ENCODE assay signal across 17 cellular contexts in the genomic region with DNA sequence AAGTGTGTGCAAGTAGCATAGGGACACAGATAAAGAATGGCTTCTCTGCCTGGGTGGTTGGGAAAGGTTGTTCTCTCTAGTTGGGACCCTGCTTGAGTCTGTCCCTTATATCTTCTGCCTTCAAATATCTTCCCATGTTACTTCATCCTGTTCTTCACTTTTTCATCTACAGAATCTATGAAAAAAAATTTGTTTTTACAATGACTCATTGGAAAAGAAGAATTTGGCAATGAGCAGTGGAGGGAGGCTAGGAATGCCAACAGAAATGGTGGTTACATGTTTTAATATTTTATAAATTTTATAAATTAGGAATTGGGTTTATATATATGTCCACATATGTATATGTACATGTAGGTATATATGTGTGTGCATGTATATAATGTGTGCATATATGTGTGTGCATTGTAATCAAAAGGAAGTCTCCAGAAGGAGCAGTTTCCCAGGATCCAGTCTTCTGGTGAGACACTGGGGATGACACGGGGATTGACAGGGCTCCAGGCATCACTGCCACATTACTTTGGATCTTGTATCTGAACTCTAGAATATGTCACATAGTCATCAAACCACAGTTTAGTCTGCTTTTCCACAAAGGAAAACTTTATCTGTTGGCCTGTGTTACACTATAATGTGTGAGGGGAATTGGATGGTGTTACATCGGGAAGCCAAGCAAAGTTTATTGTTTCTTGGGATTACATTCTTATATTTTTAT.
DNase-seq lines count a peak whose midpoint lies in the region; ATAC-seq and TF ChIP-seq lines count a peak whose summit lies in the region.
"Had no signal": no experiment of that assay in that cellular context is flagged by ENCODE, and none has a peak within 500 bp of the region (broad histone marks: within the 10 kb centered on the region; RNA-seq: fewer than 3 reads in every experiment).

No MANE protein-coding gene starts in this region.

- H2AK5ac ChIP-seq in IMR-90 (ENCODE audit: low read depth, low read length) = peak overlapping the region; percentile 73

- peak overlapping the region; percentile 87 for H3K27ac ChIP-seq in IMR-90 (ENCODE audit: insufficient read depth, low read length)
- H3K27ac ChIP-seq: lower lobe of right lung had no signal

- peak overlapping the region; percentile 97 for H3K18ac ChIP-seq in IMR-90 (ENCODE audit: low read depth, low read length)

- H2BK15ac ChIP-seq in IMR-90 (ENCODE audit: low read depth, low read length) = peak overlapping the region; percentile 71

- no peak overlapping the region for H3K9ac ChIP-seq in IMR-90 (ENCODE audit: low read depth, low read length)

- dilution Hi-C loops in IMR-90 (cut with HindIII; ENCODE audit: low sequenced_read_pairs, unreplicated experiment) = no loop called here

- no peak for TF ChIP-seq RAD21 in IMR-90 (IDR thresholded peaks at IDR 0.05; ENCODE audit: low read length)

- no peak overlapping the region for H3K4me3 ChIP-seq in IMR-90 (ENCODE audit: insufficient read depth, low read depth, low read length)
- H3K4me3 ChIP-seq in astrocyte of the spinal cord (ENCODE audit: low read depth, low read length) = no peak overlapping the region
- H3K4me3 ChIP-seq: lower lobe of right lung had no signal

- H3K14ac ChIP-seq in IMR-90 (replicated peaks; ENCODE audit: low read depth, low read length) = peak overlapping the region; percentile 91

- H3K79me1 ChIP-seq in IMR-90 (ENCODE audit: low read depth in 1 of 2, low read length in 2 of 2) = no peaks in the 10 kb centered on the region

- peak overlapping the region; percentile 95 for H2BK120ac ChIP-seq in IMR-90 (ENCODE audit: low read depth, low read length)

- no CpG with 5 or more reads among the region's 2 CpGs for WGBS in IMR-90 (ENCODE audit: extremely low coverage in 2 of 2, insufficient read length in 1 of 2), 2 experiments

- peak overlapping the region; percentile 94 for H2BK5ac ChIP-seq in IMR-90 (ENCODE audit: low read depth, low read length, poor library complexity, severe bottlenecking)

- H3K9me1 ChIP-seq in IMR-90 (ENCODE audit: insufficient read depth, low read length) = peaks cover 16% of the 10 kb centered on the region

- peak overlapping the region; percentile 89 for H4K5ac ChIP-seq in IMR-90 (ENCODE audit: low read depth, low read length)

- POLR2A ChIA-PET in IMR-90 (lab: Charles Lee; ENCODE audit: unreplicated experiment) = no interaction called here

- H3K23ac ChIP-seq in IMR-90 (ENCODE audit: low read depth, low read length) = peak overlapping the region; percentile 79

- no peaks in the 10 kb centered on the region for H3K36me3 ChIP-seq in IMR-90 (ENCODE audit: control insufficient read depth, insufficient read depth, low read length)
- H3K36me3 ChIP-seq: lower lobe of right lung had no signal

- H3K9me3 ChIP-seq in IMR-90 (ENCODE audit: control insufficient read depth, insufficient read depth, low read length) = no peaks in the 10 kb centered on the region
- H3K9me3 ChIP-seq: lower lobe of right lung had no signal

- DNase-seq in AG08396 (ENCODE audit: low spot score) (peak; percentile 30), IMR-90 (peak; percentile 67), astrocyte of the spinal cord (ENCODE audit: low read depth, low spot score) (peak; percentile 63), iris pigment epithelial cell (ENCODE audit: low read depth) (peak; percentile 71), KG1 (lab: John Stamatoyannopoulos, UW) (no peak), left lobe of liver (ENCODE audit: low spot score) (no peak), OCI-M2 (lab: John Stamatoyannopoulos, UW; ENCODE audit: unreplicated experiment) (no peak)
- no peak for DNase-seq in activated CD4-positive, alpha-beta T cell treated with anti-CD3 and anti-CD28 coated beads for 1 hour
- DNase-seq: activated CD4-positive, alpha-beta memory T cell treated with anti-CD3 and anti-CD28 coated beads for 36 hours; activated naive CD8-positive, alpha-beta T cell treated with anti-CD3 and anti-CD28 coated beads, Interleukin-2, amount 50 U/mL, for 24 hours; activated T-cell treated with anti-CD3 and anti-CD28 coated beads, Interleukin-2, amount 50 U/mL, for 48 hours; AML-193; cerebellar nuclear complex; glutamatergic neuron; H9; lower lobe of right lung; NCI-H774 had no signal

- H3K4me2 ChIP-seq in IMR-90 (ENCODE audit: low read depth, low read length) = peak overlapping the region; percentile 69

- H4K20me1 ChIP-seq in IMR-90 (ENCODE audit: insufficient read depth, low read length) = no peaks in the 10 kb centered on the region

- H2AFZ ChIP-seq in IMR-90 (replicated peaks; ENCODE audit: low read length, poor library complexity) = no peak overlapping the region

- CTCF ChIA-PET in IMR-90 (lab: Yijun Ruan, JAX) = interaction anchor here (0.6 kb wide), 1 partner anchor 132 kb away, joined by 3 read pairs; no protein-coding TSS in a partner anchor

- intact Hi-C loops in IMR-90 (cut with micrococcal nuclease) = loop anchor here (5.0 kb wide), 2 partner anchors 234 to 289 kb away; no protein-coding TSS in a partner anchor

- peak overlapping the region; percentile 22; the same call in 1 of the 2 replicates for H3K56ac ChIP-seq in IMR-90 (ENCODE audit: extremely low read depth, insufficient read depth, low read length)

- H3K4ac ChIP-seq in IMR-90 (ENCODE audit: low read depth, low read length) = peak overlapping the region; percentile 88

- H3K4me1 ChIP-seq in IMR-90 (ENCODE audit: control insufficient read depth, insufficient read depth, low read length) = peaks cover 28% of the 10 kb centered on the region

- no peak for TF ChIP-seq POLR2A in IMR-90 (IDR thresholded peaks at IDR 0.05; ENCODE audit: low read depth, low read length)

- peak overlapping the region; percentile 69 for H4K91ac ChIP-seq in IMR-90 (ENCODE audit: insufficient read depth, low read depth, low read length)

- H3K27me3 ChIP-seq in IMR-90 (ENCODE audit: control insufficient read depth, insufficient read depth, low read length) = no peaks in the 10 kb centered on the region

- ATAC-seq in IMR-90 (ENCODE audit: low read depth) = peak; percentile 28
- ATAC-seq in left lobe of liver = no peak
- ATAC-seq: activated naive CD8-positive, alpha-beta T cell treated with anti-CD3 and anti-CD28 coated beads, Interleukin-2, amount 50 U/mL, for 24 hours; lower lobe of right lung had no signal

- no TSS peak for BruUV-seq in IMR-90 (replicated peaks; lab: Mats Ljungman, UMichigan)

- in situ Hi-C loops in IMR-90 (cut with MboI; ENCODE audit: low sequenced_read_pairs) = no loop called here
- in situ Hi-C loops in astrocyte of the spinal cord (cut with HindIII; ENCODE audit: low sequenced_read_pairs) = no loop called here

- no peak for TF ChIP-seq CTCF in IMR-90 (conservative IDR thresholded peaks at IDR 0.05; ENCODE audit: low read depth, low read length)
- TF ChIP-seq CTCF in astrocyte of the spinal cord (IDR thresholded peaks at IDR 0.05; ENCODE audit: low read depth, low read length) = no peak

- no peak overlapping the region for H2AK9ac ChIP-seq in IMR-90 (replicated peaks; ENCODE audit: low read depth, low read length, poor library complexity)

- H2BK20ac ChIP-seq in IMR-90 (ENCODE audit: low read depth, low read length) = peak overlapping the region; percentile 90

- H4K8ac ChIP-seq in IMR-90 (ENCODE audit: low read depth in 2 of 2, low read length in 2 of 2) = peak overlapping the region; percentile 48 to 76

TF ChIP-seq in IMR-90, 13 proteins besides CTCF, POLR2A, EP300 and RAD21:
- TF ChIP-seq CEBPB (IDR thresholded peaks at IDR 0.05; ENCODE audit: low read depth, low read length) (peak; percentile 76), FOS (IDR thresholded peaks at IDR 0.05; ENCODE audit: low read depth, low read length) (peak; percentile 50; the same call in 1 of the 2 replicates), NFE2L2 (IDR thresholded peaks at IDR 0.05; ENCODE audit: low read depth, low read length) (no peak)

Comparison
In these comparisons a context has a peak if more than half of its experiments do, and no peak if none do; other contexts are left out.
1. DNase-seq: peak in AG08396 (single experiment), IMR-90 (single experiment), astrocyte of the spinal cord (single experiment) and iris pigment epithelial cell (single experiment); none in KG1 (single experiment), left lobe of liver (single experiment), activated CD4-positive, alpha-beta T cell treated with anti-CD3 and anti-CD28 coated beads for 1 hour (single experiment) and OCI-M2 (single experiment).